20 cellular contexts compared by ENCODE assay signal in genomic region chr2:205655775-205656425, GRCh38. TPM values are rescaled to one million over a fixed set of nuclear protein-coding genes. Genes with fewer than 3 reads are reported as not detected.
DNase-seq lines count a peak whose midpoint lies in the region; ATAC-seq and TF ChIP-seq lines count a peak whose summit lies in the region.
"Had no signal": no experiment of that assay in that cellular context is flagged by ENCODE, and none has a peak within 500 bp of the region (broad histone marks: within the 10 kb centered on the region; RNA-seq: fewer than 3 reads in every experiment).

No MANE protein-coding gene starts in this region.

- intact Hi-C loops in esophagus muscularis mucosa (cut with DNase I): no loop called here
- intact Hi-C loops in Right ventricle myocardium inferior (cut with DNase I): no loop called here

- no peaks in the 10 kb centered on the region; the same call in none of the 2 replicates for H3K27me3 Mint-ChIP-seq in HFFc6 (ENCODE audit: insufficient read depth)

- H3K4me3 Mint-ChIP-seq in HFFc6: no peak overlapping the region
- H3K4me3 Mint-ChIP-seq: CD4-positive, alpha-beta memory T cell had no signal

- peak overlapping the region; percentile 74 for H3K27ac Mint-ChIP-seq in HFFc6
- H3K27ac Mint-ChIP-seq: CD4-positive, alpha-beta memory T cell had no signal

- DNase-seq in ELF-1 (ENCODE audit: low read depth, low spot score) (peak; percentile 29), HFFc6 (no peak), esophagus muscularis mucosa (ENCODE audit: extremely low spot score) (peak; percentile 50), myocyte (ENCODE audit: low read depth) (peak; percentile 36), NCI-H2029 (lab: John Stamatoyannopoulos, UW) (no peak), Right ventricle myocardium inferior (ENCODE audit: missing footprints) (no peak), NCI-H2107 treated with DMSO at 0.1 percent for 48 hours (lab: John Stamatoyannopoulos, UW; ENCODE audit: unreplicated experiment) (no peak)
- DNase-seq: CD4-positive, alpha-beta memory T cell; DMS153; H7; Karpas-422; NCI-H1436; NCI-H1930; NCI-H446 treated with DMSO at 0.1 percent for 48 hours; NK-92 treated with Interleukin-12 subunit alpha and Interleukin-12 subunit beta, amount 100 ng/mL, for 24 hours; Peyer's patch; Right ventricle myocardium superior had no signal

- peaks cover 69% of the 10 kb centered on the region for H3K4me1 Mint-ChIP-seq in HFFc6 (ENCODE audit: low read depth)

- no peak overlapping the region for H3K4me3 ChIP-seq in esophagus muscularis mucosa
- H3K4me3 ChIP-seq: A549, Peyer's patch, SK-N-MC had no signal

- no peak for TF ChIP-seq EP300 in esophagus muscularis mucosa (IDR thresholded peaks at IDR 0.05)

- TF ChIP-seq CTCF in HFFc6 (IDR thresholded peaks at IDR 0.05) (no peak), esophagus muscularis mucosa (IDR thresholded peaks at IDR 0.05) (no peak)

- H3K27me3 ChIP-seq in esophagus muscularis mucosa: no peaks in the 10 kb centered on the region
- H3K27me3 ChIP-seq: Peyer's patch had no signal

- H3K36me3 ChIP-seq in esophagus muscularis mucosa: no peaks in the 10 kb centered on the region
- H3K36me3 ChIP-seq: Peyer's patch had no signal

- no peaks in the 10 kb centered on the region for H3K9me3 ChIP-seq in esophagus muscularis mucosa
- H3K9me3 ChIP-seq: A549, Peyer's patch had no signal

- H3K27ac ChIP-seq in esophagus muscularis mucosa (replicated peaks in 1 of 4): no peak overlapping the region
- H3K27ac ChIP-seq: A549, HL-60, Peyer's patch, SK-N-MC had no signal

- 97% methylated on average over 7 of the region's 7 CpGs for WGBS in esophagus muscularis mucosa

- no peaks in the 10 kb centered on the region for H3K36me3 Mint-ChIP-seq in HFFc6 (ENCODE audit: low read depth)
- H3K36me3 Mint-ChIP-seq: CD4-positive, alpha-beta memory T cell had no signal

- no peak for ATAC-seq in Right ventricle myocardium inferior

- H3K9me3 Mint-ChIP-seq in HFFc6: no peaks in the 10 kb centered on the region
- H3K9me3 Mint-ChIP-seq: CD4-positive, alpha-beta memory T cell had no signal

- peaks cover 0 to 28% (median 19%) of the 10 kb centered on the region in 4 donors for H3K4me1 ChIP-seq in esophagus muscularis mucosa
- H3K4me1 ChIP-seq: Peyer's patch had no signal

- TF ChIP-seq POLR2A in esophagus muscularis mucosa (IDR thresholded peaks at IDR 0.05; ENCODE audit: low read depth): no peak

RNA-seq across cellular contexts. Expression of gene NRP2, which starts 26.4 kb away (rescaled TPM):
- 10 to 100 TPM; 11.8 to 25.1 (median 21.4) TPM for total RNA-seq in HFFc6 (2021; fragmentation: NEBNext Ultra II Directional; extraction: Animal tissue kit (Norgen Biotek cat#: 25700))
- total RNA-seq in esophagus muscularis mucosa: 100 to 1,000 TPM; 195 to 440 (median 314) TPM
- 3.9 and 4.8 TPM in 2 replicates for total RNA-seq in myocyte
- polyA plus RNA-seq in myocyte (2012): 17.5 TPM
- 7.6 TPM for total RNA-seq in Right ventricle myocardium inferior
- polyA plus RNA-seq: CD4-positive, alpha-beta memory T cell had no signal

Comparison
In these comparisons a context has a peak if more than half of its experiments do, and no peak if none do; other contexts are left out.
1. DNase-seq: peak in ELF-1 (single experiment), esophagus muscularis mucosa (single experiment) and myocyte (single experiment); none in HFFc6 (single experiment), NCI-H2029 (single experiment), Right ventricle myocardium inferior (single experiment) and NCI-H2107 treated with DMSO at 0.1 percent for 48 hours (single experiment).
2. RNA of gene NRP2, which starts 26.4 kb away (total RNA-seq): 195 to 440 TPM in esophagus muscularis mucosa; 11.8 to 25.1 TPM in HFFc6, 7.6 TPM in Right ventricle myocardium inferior (single experiment) and 3.9 to 4.8 TPM in myocyte; every median in the first group is over 4 times any median in the second.